In genomic region chr5:82217917-82218316, GRCh38 we compare ENCODE assay signal across 29 cellular contexts.
"Had no signal": no experiment of that assay in that cellular context is flagged by ENCODE, and none has a peak within 500 bp of the region (broad histone marks: within the 10 kb centered on the region; RNA-seq: fewer than 3 reads in every experiment).

No MANE protein-coding gene starts in this region.

- H3K27ac ChIP-seq: neural progenitor cell, ovary, parathyroid adenoma, psoas muscle, right lobe of liver, sigmoid colon, suprapubic skin, testis, tibial artery, transverse colon, upper lobe of right lung, vagina had no signal

- H3K27me3 ChIP-seq: neural progenitor cell, ovary, right lobe of liver, sigmoid colon, suprapubic skin, testis, tibial artery, transverse colon, upper lobe of right lung, vagina had no signal

- H3K36me3 ChIP-seq: neural progenitor cell, ovary, right lobe of liver, sigmoid colon, suprapubic skin, tibial artery, transverse colon, upper lobe of right lung, vagina had no signal

- ATAC-seq: psoas muscle; right cardiac atrium; right lobe of liver; stimulated activated memory B cell treated with anti-CD40 and anti-IgM and Interleukin-4, amounts not matched to agents 10 μg/mL and 1 μg/mL and 100 μg/mL, for 72 hours; stimulated activated naive CD8-positive, alpha-beta T cell treated with anti-CD3 and anti-CD28 coated beads, Interleukin-15, amount 100 ng/mL, for 72 hours; stimulated activated naive CD8-positive, alpha-beta T cell treated with anti-CD3 and anti-CD28 coated beads, Interleukin-15, Interleukin-2, amounts not matched to agents 100 U/mL and 50 U/mL, for 24 hours; upper lobe of right lung had no signal

- H3K4me3 Mint-ChIP-seq: naive B cell; nephron; neural progenitor cell; stimulated activated memory B cell treated with anti-CD40 and anti-IgM and Interleukin-4, amounts not matched to agents 10 μg/mL and 1 μg/mL and 100 μg/mL, for 72 hours; stimulated activated naive CD8-positive, alpha-beta T cell treated with anti-CD3 and anti-CD28 coated beads, Interleukin-15, amount 100 ng/mL, for 72 hours; type B pancreatic cell had no signal

- H3K4me1 ChIP-seq: neural progenitor cell, parathyroid adenoma, right lobe of liver, suprapubic skin, testis, transverse colon, upper lobe of right lung, vagina had no signal

- H3K27me3 Mint-ChIP-seq: naive B cell; progenitor cell of endocrine pancreas; stimulated activated memory B cell treated with anti-CD40 and anti-IgM and Interleukin-4, amounts not matched to agents 10 μg/mL and 1 μg/mL and 100 μg/mL, for 72 hours; stimulated activated naive CD8-positive, alpha-beta T cell treated with anti-CD3 and anti-CD28 coated beads, Interleukin-15, amount 100 ng/mL, for 72 hours; type B pancreatic cell had no signal

- H3K4me3 ChIP-seq: neural progenitor cell, ovary, psoas muscle, right lobe of liver, sigmoid colon, suprapubic skin, testis, tibial artery, transverse colon, upper lobe of right lung, vagina had no signal

- H3K36me3 Mint-ChIP-seq: neural progenitor cell; stimulated activated memory B cell treated with anti-CD40 and anti-IgM and Interleukin-4, amounts not matched to agents 10 μg/mL and 1 μg/mL and 100 μg/mL, for 72 hours; type B pancreatic cell had no signal

- H3K27ac Mint-ChIP-seq: nephron; neural progenitor cell; progenitor cell of endocrine pancreas; stimulated activated memory B cell treated with anti-CD40 and anti-IgM and Interleukin-4, amounts not matched to agents 10 μg/mL and 1 μg/mL and 100 μg/mL, for 72 hours; stimulated activated naive CD8-positive, alpha-beta T cell treated with anti-CD3 and anti-CD28 coated beads, Interleukin-15, amount 100 ng/mL, for 72 hours; type B pancreatic cell had no signal

- H3K9me3 ChIP-seq: ovary, psoas muscle, right lobe of liver, sigmoid colon, suprapubic skin, testis, tibial artery, transverse colon, upper lobe of right lung, vagina had no signal

- DNase-seq: naive B cell; occipital lobe; ovary; posterior cingulate gyrus; psoas muscle; right cardiac atrium; right lobe of liver; sigmoid colon; small intestine; stimulated activated CD4-positive, alpha-beta T cell treated with anti-CD3 and anti-CD28 coated beads, Interleukin-15, amount 100 ng/mL, for 24 hours; stimulated activated CD4-positive, alpha-beta T cell treated with anti-CD3 and anti-CD28 coated beads, Interleukin-2, amount 100 ng/mL, for 24 hours; stimulated activated CD4-positive, alpha-beta T cell treated with anti-CD3 and anti-CD28 coated beads, Interleukin-2, amount 100 ng/mL, for 48 hours; stimulated activated CD4-positive, alpha-beta T cell treated with anti-CD3 and anti-CD28 coated beads, Interleukin-4, amount 100 ng/mL, for 24 hours; stimulated activated naive CD4-positive, alpha-beta T cell; stimulated activated naive CD8-positive, alpha-beta T cell treated with anti-CD3 and anti-CD28 coated beads, Interleukin-15, amount 100 ng/mL, for 72 hours; stimulated activated naive CD8-positive, alpha-beta T cell treated with anti-CD3 and anti-CD28 coated beads, Interleukin-15, Interleukin-2, amounts not matched to agents 100 U/mL and 50 U/mL, for 24 hours; substantia nigra; testis; tibial artery; transverse colon; upper lobe of right lung had no signal

- H3K9me3 Mint-ChIP-seq: naive B cell; nephron; neural progenitor cell; stimulated activated memory B cell treated with anti-CD40 and anti-IgM and Interleukin-4, amounts not matched to agents 10 μg/mL and 1 μg/mL and 100 μg/mL, for 72 hours; stimulated activated naive CD8-positive, alpha-beta T cell treated with anti-CD3 and anti-CD28 coated beads, Interleukin-15, amount 100 ng/mL, for 72 hours; type B pancreatic cell had no signal

- FAIRE-seq: small intestine had no signal

- H3K4me1 Mint-ChIP-seq: naive B cell; stimulated activated memory B cell treated with anti-CD40 and anti-IgM and Interleukin-4, amounts not matched to agents 10 μg/mL and 1 μg/mL and 100 μg/mL, for 72 hours; stimulated activated naive CD8-positive, alpha-beta T cell treated with anti-CD3 and anti-CD28 coated beads, Interleukin-15, amount 100 ng/mL, for 72 hours had no signal
